21 cellular contexts compared by ENCODE assay signal in the genomic region with DNA sequence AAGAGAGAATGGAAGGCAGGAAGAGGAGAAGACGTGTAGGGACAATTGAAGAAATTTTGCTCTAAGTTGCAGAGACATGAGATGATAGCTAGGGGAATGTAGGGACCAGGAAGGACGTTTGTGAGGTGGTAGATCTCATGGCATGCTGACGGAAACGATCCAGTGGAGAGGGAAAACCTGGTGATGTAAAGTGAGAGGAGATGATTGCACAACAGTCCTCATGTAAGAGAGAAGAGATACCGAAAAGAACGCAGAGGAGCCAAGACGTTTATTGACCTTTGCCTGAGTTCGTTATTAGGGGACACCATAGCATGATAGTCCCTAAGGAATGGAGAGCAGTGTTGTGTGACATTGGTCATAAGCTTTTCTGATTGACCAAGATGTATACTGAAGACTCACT.
"Had no signal": no experiment of that assay in that cellular context is flagged by ENCODE, and none has a peak within 500 bp of the region (broad histone marks: within the 10 kb centered on the region; RNA-seq: fewer than 3 reads in every experiment).

No MANE protein-coding gene starts in this region.

- H3K9me3 ChIP-seq: MG63, SJSA1 had no signal

- H3K27me3 ChIP-seq: MG63, SJSA1 had no signal

- H3K4me1 ChIP-seq: SJSA1 had no signal

- DNase-seq: KBM-7, MG63, NCI-H1092, NCI-H1105 treated with DMSO at 0.1 percent for 48 hours, NCI-H1436, NCI-H187, NCI-H2029, NCI-H2081 treated with DMSO at 0.1 percent for 48 hours, NCI-H2171, NCI-H226, NCI-H446, NCI-H510A, NCI-H524 treated with DMSO at 0.1 percent for 48 hours, NCI-H69, NCI-H774, Right ventricle myocardium superior, RPMI8226, SIG-M5 had no signal

- H3K4me3 ChIP-seq: MG63, SJSA1, SK-N-MC had no signal

- FAIRE-seq: RCC 7860 had no signal

- H3K27ac ChIP-seq: SJSA1 had no signal
